Comparison of ENCODE assay signal across 14 cellular contexts in genomic region chr3:171142985-171143384, GRCh38.
DNase-seq lines count a peak whose midpoint lies in the region; ATAC-seq and TF ChIP-seq lines count a peak whose summit lies in the region.
"Had no signal": no experiment of that assay in that cellular context is flagged by ENCODE, and none has a peak within 500 bp of the region (broad histone marks: within the 10 kb centered on the region; RNA-seq: fewer than 3 reads in every experiment).

No MANE protein-coding gene starts in this region.

- TF ChIP-seq CTCF in fibroblast of the aortic adventitia (IDR thresholded peaks at IDR 0.05; ENCODE audit: insufficient read depth, low read length) = no peak

- H3K4me3 ChIP-seq in fibroblast of the aortic adventitia (ENCODE audit: low read depth, low read length) = no peak overlapping the region

- DNase-seq in NCI-H1694 (lab: John Stamatoyannopoulos, UW) (peak; percentile 15), NCI-H1694 treated with DMSO at 0.1 percent for 48 hours (lab: John Stamatoyannopoulos, UW) (no peak), NCI-H748 (lab: John Stamatoyannopoulos, UW; ENCODE audit: unreplicated experiment) (peak; percentile 73), fibroblast of the aortic adventitia (ENCODE audit: low read depth) (peak; percentile 43)
- DNase-seq in stimulated activated effector memory CD8-positive, alpha-beta T cell treated with anti-CD3 and anti-CD28 coated beads, Interleukin-12 subunit alpha, Interleukin-12 subunit beta, amount 100 ng/mL, for 72 hours (ENCODE audit: low spot score in 2 of 2) = no peak
- DNase-seq: 8988T; activated CD8-positive, alpha-beta T cell treated with anti-CD3 and anti-CD28 coated beads for 36 hours; activated naive CD8-positive, alpha-beta T cell treated with anti-CD3 and anti-CD28 coated beads for 36 hours; effector memory CD8-positive, alpha-beta T cell; small intestine had no signal

- ATAC-seq in HG03442 (IDR thresholded peaks at IDR 0.05; ENCODE audit: unreplicated experiment) (no peak), GM21737 (IDR thresholded peaks at IDR 0.05; ENCODE audit: unreplicated experiment) (no peak), HG03045 (IDR thresholded peaks at IDR 0.05; ENCODE audit: unreplicated experiment) (no peak)
- no peak for ATAC-seq in stimulated activated effector memory CD8-positive, alpha-beta T cell treated with anti-CD3 and anti-CD28 coated beads, Interleukin-12 subunit alpha, Interleukin-12 subunit beta, amount 100 ng/mL, for 72 hours
- ATAC-seq: activated CD8-positive, alpha-beta T cell treated with anti-CD3 and anti-CD28 coated beads for 36 hours; effector memory CD8-positive, alpha-beta T cell had no signal

- H3K27ac Mint-ChIP-seq in stimulated activated effector memory CD8-positive, alpha-beta T cell treated with anti-CD3 and anti-CD28 coated beads, Interleukin-12 subunit alpha, Interleukin-12 subunit beta, amount 100 ng/mL, for 72 hours = no peak overlapping the region
- H3K27ac Mint-ChIP-seq: activated CD8-positive, alpha-beta T cell treated with anti-CD3 and anti-CD28 coated beads for 36 hours; activated naive CD8-positive, alpha-beta T cell treated with anti-CD3 and anti-CD28 coated beads for 36 hours; T-helper 1 cell treated with Interleukin-12 subunit alpha and Interleukin-12 subunit beta and Interleukin-4 antibody, amounts not matched to agents 30 μg/mL and 1 μg/mL, for 36 hours had no signal

- H3K36me3 Mint-ChIP-seq in stimulated activated effector memory CD8-positive, alpha-beta T cell treated with anti-CD3 and anti-CD28 coated beads, Interleukin-12 subunit alpha, Interleukin-12 subunit beta, amount 100 ng/mL, for 72 hours = peaks cover 45% of the 10 kb centered on the region

- no peaks in the 10 kb centered on the region for H3K9me3 Mint-ChIP-seq in stimulated activated effector memory CD8-positive, alpha-beta T cell treated with anti-CD3 and anti-CD28 coated beads, Interleukin-12 subunit alpha, Interleukin-12 subunit beta, amount 100 ng/mL, for 72 hours
- H3K9me3 Mint-ChIP-seq: activated CD8-positive, alpha-beta T cell treated with anti-CD3 and anti-CD28 coated beads for 36 hours; activated naive CD8-positive, alpha-beta T cell treated with anti-CD3 and anti-CD28 coated beads for 36 hours; effector memory CD8-positive, alpha-beta T cell; T-helper 1 cell treated with Interleukin-12 subunit alpha and Interleukin-12 subunit beta and Interleukin-4 antibody, amounts not matched to agents 30 μg/mL and 1 μg/mL, for 36 hours had no signal

- H3K4me3 Mint-ChIP-seq in stimulated activated effector memory CD8-positive, alpha-beta T cell treated with anti-CD3 and anti-CD28 coated beads, Interleukin-12 subunit alpha, Interleukin-12 subunit beta, amount 100 ng/mL, for 72 hours = no peak overlapping the region
- H3K4me3 Mint-ChIP-seq: activated CD8-positive, alpha-beta T cell treated with anti-CD3 and anti-CD28 coated beads for 36 hours; activated naive CD8-positive, alpha-beta T cell treated with anti-CD3 and anti-CD28 coated beads for 36 hours; effector memory CD8-positive, alpha-beta T cell; T-helper 1 cell treated with Interleukin-12 subunit alpha and Interleukin-12 subunit beta and Interleukin-4 antibody, amounts not matched to agents 30 μg/mL and 1 μg/mL, for 36 hours had no signal

- no peaks in the 10 kb centered on the region for H3K4me1 Mint-ChIP-seq in stimulated activated effector memory CD8-positive, alpha-beta T cell treated with anti-CD3 and anti-CD28 coated beads, Interleukin-12 subunit alpha, Interleukin-12 subunit beta, amount 100 ng/mL, for 72 hours
- H3K4me1 Mint-ChIP-seq: activated naive CD8-positive, alpha-beta T cell treated with anti-CD3 and anti-CD28 coated beads for 36 hours had no signal

Comparison
In these comparisons a context has a peak if more than half of its experiments do, and no peak if none do; other contexts are left out.
1. DNase-seq: peak in NCI-H1694 (single experiment), NCI-H748 (single experiment) and fibroblast of the aortic adventitia (single experiment); none in NCI-H1694 treated with DMSO at 0.1 percent for 48 hours (single experiment) and stimulated activated effector memory CD8-positive, alpha-beta T cell treated with anti-CD3 and anti-CD28 coated beads, Interleukin-12 subunit alpha, Interleukin-12 subunit beta, amount 100 ng/mL, for 72 hours (0 of 2).